Comparison of ENCODE assay signal across 13 cellular contexts in genomic region chr20:34643919-34644318, GRCh38. TPM values are rescaled to one million over a fixed set of nuclear protein-coding genes. Genes with fewer than 3 reads are reported as not detected.
DNase-seq lines count a peak whose midpoint lies in the region; ATAC-seq and TF ChIP-seq lines count a peak whose summit lies in the region.
"Had no signal": no experiment of that assay in that cellular context is flagged by ENCODE, and none has a peak within 500 bp of the region (broad histone marks: within the 10 kb centered on the region; RNA-seq: fewer than 3 reads in every experiment).

No MANE protein-coding gene starts in this region.

- peak overlapping the region; percentile 37; the same call in 1 of the 2 replicates for H2BK20ac ChIP-seq in IMR-90 (ENCODE audit: low read depth, low read length)

- no peak overlapping the region for H3K56ac ChIP-seq in IMR-90 (ENCODE audit: extremely low read depth, insufficient read depth, low read length)

- H3K27me3 ChIP-seq in IMR-90 (ENCODE audit: control insufficient read depth, insufficient read depth, low read length), result no peaks in the 10 kb centered on the region
- H3K27me3 ChIP-seq: ascending aorta had no signal

- no peaks in the 10 kb centered on the region for H4K20me1 ChIP-seq in IMR-90 (ENCODE audit: insufficient read depth, low read length)

- POLR2A ChIA-PET in IMR-90 (lab: Charles Lee; ENCODE audit: unreplicated experiment), result no interaction called here

- peaks cover 6% of the 10 kb centered on the region for H3K4me1 ChIP-seq in IMR-90 (ENCODE audit: control insufficient read depth, insufficient read depth, low read length)
- H3K4me1 ChIP-seq: ascending aorta had no signal

- H2BK5ac ChIP-seq in IMR-90 (ENCODE audit: low read depth, low read length, poor library complexity, severe bottlenecking), result peak overlapping the region; percentile 53

- H2AFZ ChIP-seq in IMR-90 (replicated peaks; ENCODE audit: low read length, poor library complexity), result no peak overlapping the region

- no peak overlapping the region for H3K4ac ChIP-seq in IMR-90 (ENCODE audit: low read depth, low read length)

- no peak overlapping the region for H4K5ac ChIP-seq in IMR-90 (ENCODE audit: low read depth, low read length)

- H4K8ac ChIP-seq in IMR-90 (ENCODE audit: low read depth in 2 of 2, low read length in 2 of 2), result no peak overlapping the region

- no peak for TF ChIP-seq RAD21 in IMR-90 (IDR thresholded peaks at IDR 0.05; ENCODE audit: low read length)

- H2AK5ac ChIP-seq in IMR-90 (ENCODE audit: low read depth, low read length), result no peak overlapping the region; the same call in 1 of the 2 replicates

- no peak overlapping the region for H3K23ac ChIP-seq in IMR-90 (ENCODE audit: low read depth, low read length)

- DNase-seq in IMR-90 (peak; percentile 91), SKM-1 (lab: John Stamatoyannopoulos, UW; ENCODE audit: unreplicated experiment) (peak; percentile 48), fibroblast of pulmonary artery (ENCODE audit: low read depth) (peak; percentile 92), COR-L47 (lab: John Stamatoyannopoulos, UW) (no peak), occipital lobe (lab: John Stamatoyannopoulos, UW) (no peak), 8988T (no peak)
- DNase-seq: activated CD4-positive, alpha-beta T cell treated with anti-CD3 and anti-CD28 coated beads, Interleukin-2, amount 10 ng/mL, durations not matched to agents 24 days and 14 days; activated T-cell treated with anti-CD3 and anti-CD28 coated beads, Interleukin-2, amount 50 U/mL, for 72 hours; effector memory CD4-positive, alpha-beta T cell; NCI-H2171 treated with DMSO at 0.1 percent for 48 hours had no signal

- CTCF ChIA-PET in IMR-90 (lab: Yijun Ruan, JAX), result no interaction called here

- H3K27ac ChIP-seq in IMR-90 (ENCODE audit: insufficient read depth, low read length), result peak overlapping the region; percentile 11; the same call in 1 of the 2 replicates
- H3K27ac ChIP-seq: ascending aorta had no signal

- ATAC-seq in IMR-90 (ENCODE audit: low read depth) (peak; percentile 96), HG03196 (IDR thresholded peaks at IDR 0.05; ENCODE audit: unreplicated experiment) (no peak)
- ATAC-seq: activated T-cell treated with anti-CD3 and anti-CD28 coated beads, Interleukin-2, amount 50 U/mL, for 72 hours had no signal

- dilution Hi-C loops in IMR-90 (cut with HindIII; ENCODE audit: low sequenced_read_pairs, unreplicated experiment), result no loop called here

- peak overlapping the region; percentile 4; the same call in 1 of the 2 replicates for H3K4me2 ChIP-seq in IMR-90 (ENCODE audit: low read depth, low read length)

- no peak overlapping the region for H3K18ac ChIP-seq in IMR-90 (ENCODE audit: low read depth, low read length)

- no peak overlapping the region for H2BK15ac ChIP-seq in IMR-90 (ENCODE audit: low read depth, low read length)

- no peaks in the 10 kb centered on the region for H3K36me3 ChIP-seq in IMR-90 (ENCODE audit: control insufficient read depth, insufficient read depth, low read length)

- intact Hi-C loops in IMR-90 (cut with micrococcal nuclease), result no loop called here

- no peak overlapping the region for H3K14ac ChIP-seq in IMR-90 (replicated peaks; ENCODE audit: low read depth, low read length)

- no peaks in the 10 kb centered on the region for H3K9me1 ChIP-seq in IMR-90 (ENCODE audit: insufficient read depth, low read length)

- no TSS peak for BruUV-seq in IMR-90 (replicated peaks; lab: Mats Ljungman, UMichigan)

- no peak for TF ChIP-seq CTCF in IMR-90 (conservative IDR thresholded peaks at IDR 0.05; ENCODE audit: low read depth, low read length)
- no peak for TF ChIP-seq CTCF in fibroblast of pulmonary artery (IDR thresholded peaks at IDR 0.05; ENCODE audit: low read length, missing control alignments)

- H2BK120ac ChIP-seq in IMR-90 (ENCODE audit: low read depth, low read length), result no peak overlapping the region

- no peak overlapping the region for H2AK9ac ChIP-seq in IMR-90 (replicated peaks; ENCODE audit: low read depth, low read length, poor library complexity)

- no peak overlapping the region for H3K4me3 ChIP-seq in IMR-90 (ENCODE audit: insufficient read depth, low read depth, low read length)
- H3K4me3 ChIP-seq in fibroblast of pulmonary artery (replicated peaks; ENCODE audit: low read depth, low read length), result no peak overlapping the region
- H3K4me3 ChIP-seq: ascending aorta, smooth muscle cell had no signal

- H3K79me1 ChIP-seq in IMR-90 (ENCODE audit: low read depth in 1 of 2, low read length in 2 of 2), result peaks cover 0 to 5% of the 10 kb centered on the region in 2 experiments; a peak in 1 of 4 replicates

- in situ Hi-C loops in IMR-90 (cut with MboI; ENCODE audit: low sequenced_read_pairs), result no loop called here

- TF ChIP-seq POLR2A in IMR-90 (IDR thresholded peaks at IDR 0.05; ENCODE audit: low read depth, low read length), result no peak

- no peaks in the 10 kb centered on the region for H3K9me3 ChIP-seq in IMR-90 (ENCODE audit: control insufficient read depth, insufficient read depth, low read length)
- H3K9me3 ChIP-seq: ascending aorta had no signal

- no peak overlapping the region for H4K91ac ChIP-seq in IMR-90 (ENCODE audit: insufficient read depth, low read depth, low read length)

- no peak overlapping the region for H3K9ac ChIP-seq in IMR-90 (ENCODE audit: low read depth, low read length)

TF ChIP-seq in IMR-90, 13 proteins besides CTCF, POLR2A, EP300 and RAD21:
- TF ChIP-seq SMC3 (IDR thresholded peaks at IDR 0.05; ENCODE audit: low read depth, low read length) (no peak), CEBPB (IDR thresholded peaks at IDR 0.05; ENCODE audit: low read depth, low read length) (peak; percentile 90), NFE2L2 (IDR thresholded peaks at IDR 0.05; ENCODE audit: low read depth, low read length) (no peak)

RNA-seq across cellular contexts. Expression of gene PIGU, which starts 33.0 kb away (rescaled TPM):
- total RNA-seq in IMR-90 (2012; rRNA removed) (11.1 and 16.1 TPM in 2 replicates), occipital lobe (14.8 TPM)
- 31.1 and 32.4 TPM in 2 replicates for polyA plus RNA-seq in IMR-90 (2012; rRNA removed)
- 18.5 and 21.3 TPM in 2 replicates for polyA plus RNA-seq in IMR-90 (2012; cell fraction: cytosol; rRNA removed)
- 9.5 and 16.5 TPM in 2 replicates for polyA plus RNA-seq in IMR-90 (2012; cell fraction: nucleus; rRNA removed; ENCODE audit: low replicate concordance)

Comparison
In these comparisons a context has a peak if more than half of its experiments do, and no peak if none do; other contexts are left out.
1. DNase-seq: peak in IMR-90 (single experiment), SKM-1 (single experiment) and fibroblast of pulmonary artery (single experiment); none in COR-L47 (single experiment), occipital lobe (single experiment) and 8988T (single experiment).